ENCODE assay signal across 10 cellular contexts in genomic region chr3:177491301-177492031, GRCh38.
DNase-seq lines count a peak whose midpoint lies in the region; ATAC-seq, FAIRE-seq and TF ChIP-seq lines count a peak whose summit lies in the region.
"Had no signal": no experiment of that assay in that cellular context is flagged by ENCODE, and none has a peak within 500 bp of the region (broad histone marks: within the 10 kb centered on the region; RNA-seq: fewer than 3 reads in every experiment).

No MANE protein-coding gene starts in this region.

- no peak overlapping the region for H3K14ac ChIP-seq in mesenchymal stem cell (ENCODE audit: low read length in 2 of 2)

- no peaks in the 10 kb centered on the region for H3K9me3 ChIP-seq in ectodermal cell (ENCODE audit: control insufficient read depth, low read length)
- peaks cover 7% of the 10 kb centered on the region for H3K9me3 ChIP-seq in mesenchymal stem cell (ENCODE audit: control insufficient read depth, low read length)
- peaks cover 2% of the 10 kb centered on the region for H3K9me3 ChIP-seq in small intestine (ENCODE audit: control insufficient read depth, low read depth)
- H3K9me3 ChIP-seq: ascending aorta, tibial nerve had no signal

- peak; percentile 71 for ATAC-seq in Right ventricle myocardium superior (ENCODE audit: poor library complexity)

- H3K36me3 ChIP-seq in ectodermal cell (ENCODE audit: control insufficient read depth, insufficient read depth, low read length): no peaks in the 10 kb centered on the region
- no peaks in the 10 kb centered on the region for H3K36me3 ChIP-seq in mesenchymal stem cell (ENCODE audit: control insufficient read depth in 1 of 2, insufficient read depth in 2 of 2, low read depth in 1 of 2, low read length in 2 of 2)
- H3K36me3 ChIP-seq in small intestine (ENCODE audit: control insufficient read depth in 2 of 2, insufficient read depth in 2 of 2, low read length in 2 of 2): no peaks in the 10 kb centered on the region
- H3K36me3 ChIP-seq: ascending aorta, tibial nerve had no signal

- peaks cover 7% of the 10 kb centered on the region for H3K4me1 ChIP-seq in ectodermal cell (ENCODE audit: control insufficient read depth, insufficient read depth, low read length)
- peaks cover 1% of the 10 kb centered on the region for H3K4me1 ChIP-seq in mesenchymal stem cell (ENCODE audit: control insufficient read depth, insufficient read depth, low read depth, low read length)
- no peaks in the 10 kb centered on the region for H3K4me1 ChIP-seq in small intestine (ENCODE audit: control insufficient read depth in 2 of 2, insufficient read depth in 1 of 2, low read depth in 1 of 2, low read length in 1 of 2)

- H4K8ac ChIP-seq in mesenchymal stem cell (ENCODE audit: low read length): no peak overlapping the region

- H2BK5ac ChIP-seq in mesenchymal stem cell (ENCODE audit: low read depth, low read length, poor library complexity, severe bottlenecking): no peak overlapping the region

- H3K4me2 ChIP-seq in mesenchymal stem cell (ENCODE audit: low read length, poor library complexity, severe bottlenecking): no peak overlapping the region

- no peak for TF ChIP-seq POLR2A in H54 (IDR thresholded peaks at IDR 0.05; ENCODE audit: low read depth, low read length)

- peak overlapping the region; percentile 34 to 47 for H3K18ac ChIP-seq in mesenchymal stem cell (ENCODE audit: low read depth in 1 of 2, low read length in 2 of 2)

- no peak overlapping the region for H2BK12ac ChIP-seq in mesenchymal stem cell (ENCODE audit: low read length in 2 of 2)

- H3K79me1 ChIP-seq in mesenchymal stem cell (replicated peaks; ENCODE audit: low read length, poor library complexity, severe bottlenecking): no peaks in the 10 kb centered on the region

- no peak overlapping the region for H3K23ac ChIP-seq in mesenchymal stem cell (ENCODE audit: low read length in 2 of 2)

- WGBS in ectodermal cell, 2 experiments: 73 to 77% methylated on average over 7 of the region's 7 CpGs
- WGBS in mesenchymal stem cell: 40% methylated on average over 5 of the region's 7 CpGs
- WGBS in small intestine, 3 donors: 53 to 83% (median 67%) methylated on average over 7 of the region's 7 CpGs

- H2BK15ac ChIP-seq in mesenchymal stem cell (ENCODE audit: low read depth, poor library complexity, severe bottlenecking): no peak overlapping the region

- no peak overlapping the region for H2BK120ac ChIP-seq in mesenchymal stem cell (ENCODE audit: low read depth, low read length)

- no peak overlapping the region for H2AK5ac ChIP-seq in mesenchymal stem cell (ENCODE audit: low read length, severe bottlenecking)

- H3K4me3 ChIP-seq in ectodermal cell (ENCODE audit: insufficient read depth, low read depth, low read length): no peak overlapping the region
- no peak overlapping the region for H3K4me3 ChIP-seq in mesenchymal stem cell (ENCODE audit: insufficient read depth in 1 of 2, low read depth in 1 of 2, low read length in 2 of 2)
- no peak overlapping the region for H3K4me3 ChIP-seq in small intestine (ENCODE audit: low read depth in 1 of 2, low read length in 2 of 2)

- H3K9ac ChIP-seq in mesenchymal stem cell (ENCODE audit: low read length): peak overlapping the region; percentile 15

- FAIRE-seq in small intestine (lab: Jason Lieb, UNC) (no peak), H54 (lab: Jason Lieb, UNC) (no peak)

- DNase-seq in Right ventricle myocardium superior (no peak), cardiac septum (ENCODE audit: low spot score) (no peak), mesenchymal stem cell (peak; percentile 28), T-helper 1 cell (no peak), small intestine (no peak), H54 (ENCODE audit: insufficient read length, low spot score) (no peak)
- DNase-seq in stimulated activated CD4-positive, alpha-beta T cell treated with anti-CD3 and anti-CD28 coated beads, Interleukin-4, amount 100 ng/mL, for 1 hour: no peak

- no peak overlapping the region for H4K91ac ChIP-seq in mesenchymal stem cell (ENCODE audit: low read length)

- H2AFZ ChIP-seq in mesenchymal stem cell (ENCODE audit: low read depth, low read length): no peak overlapping the region

- peak overlapping the region; percentile 48 for H3K27ac ChIP-seq in ectodermal cell (ENCODE audit: insufficient read depth, low read depth, low read length, poor library complexity, severe bottlenecking)
- no peak overlapping the region for H3K27ac ChIP-seq in mesenchymal stem cell (ENCODE audit: low read length, poor library complexity, severe bottlenecking)
- no peak overlapping the region for H3K27ac ChIP-seq in small intestine (ENCODE audit: low read depth in 1 of 2, low read length in 1 of 2)

- H3K27me3 ChIP-seq in ectodermal cell (ENCODE audit: control insufficient read depth, insufficient read depth, low read length, poor library complexity, severe bottlenecking) (no peaks in the 10 kb centered on the region), mesenchymal stem cell (ENCODE audit: control insufficient read depth in 1 of 2, insufficient read depth in 1 of 2, low read length in 2 of 2) (no peaks in the 10 kb centered on the region), small intestine (ENCODE audit: control insufficient read depth in 2 of 2, insufficient read depth in 2 of 2, low read length in 2 of 2) (no peaks in the 10 kb centered on the region)
- H3K27me3 ChIP-seq: ascending aorta, tibial nerve had no signal

- intact Hi-C loops in Right ventricle myocardium superior (cut with DNase I) (no loop called here), cardiac septum (cut with DNase I) (no loop called here)

- H3K4ac ChIP-seq in mesenchymal stem cell (ENCODE audit: low read depth in 1 of 2, low read length in 2 of 2): peak overlapping the region in 1 of 2 experiments; percentile 8
